In genomic region chr17:34220776-34221390, GRCh38 we compare ENCODE assay signal across 2 cellular contexts.
TF ChIP-seq lines count a peak whose summit lies in the region.

No MANE protein-coding gene starts in this region.

TF ChIP-seq in HepG2, 621 proteins besides CTCF, POLR2A, EP300 and RAD21 (continued from another document):
- TF ChIP-seq ZNF775 (CRISPR knock-in tag; IDR thresholded peaks at IDR 0.05; ENCODE audit: borderline replicate concordance), result no peak
- TF ChIP-seq ZC3H4 (CRISPR knock-in tag; IDR thresholded peaks at IDR 0.05; ENCODE audit: borderline replicate concordance), result no peak
- TF ChIP-seq ZBED4 (CRISPR knock-in tag; IDR thresholded peaks at IDR 0.05; ENCODE audit: borderline replicate concordance), result no peak
- no peak for TF ChIP-seq PRDM4 (CRISPR knock-in tag; IDR thresholded peaks at IDR 0.05; ENCODE audit: borderline replicate concordance)
- no peak for TF ChIP-seq ZNF468 (CRISPR knock-in tag; IDR thresholded peaks at IDR 0.05)
- no peak for TF ChIP-seq HNF1B (CRISPR knock-in tag; IDR thresholded peaks at IDR 0.05)
- no peak for TF ChIP-seq ZNF703 (CRISPR knock-in tag; IDR thresholded peaks at IDR 0.05; ENCODE audit: borderline replicate concordance)
- TF ChIP-seq ZNF263 (CRISPR knock-in tag; IDR thresholded peaks at IDR 0.05), result peak; percentile 47; the same call in 1 of the 2 replicates
- TF ChIP-seq THAP11 (CRISPR knock-in tag; IDR thresholded peaks at IDR 0.05), result no peak
- 0 out of 2 replicates have a peak, but pooled peaks have one; percentile 24 for TF ChIP-seq CEBPB (IDR thresholded peaks at IDR 0.05; ENCODE audit: borderline replicate concordance, low read depth, low read length)
- TF ChIP-seq ZBTB7A (CRISPR knock-in tag; IDR thresholded peaks at IDR 0.05), result no peak
- no peak for TF ChIP-seq ZNF841 (CRISPR knock-in tag; IDR thresholded peaks at IDR 0.05; ENCODE audit: borderline replicate concordance)
- no peak for TF ChIP-seq ZNF230 (CRISPR knock-in tag; IDR thresholded peaks at IDR 0.05)

TF ChIP-seq in GM12891, 5 proteins besides CTCF, POLR2A, EP300 and RAD21 (continued from another document):
- TF ChIP-seq SPI1 (IDR thresholded peaks at IDR 0.05; ENCODE audit: low read depth, low read length), result no peak
- TF ChIP-seq TAF1 (IDR thresholded peaks at IDR 0.05; ENCODE audit: low read depth, low read length), result no peak
- no peak for TF ChIP-seq PAX5 (IDR thresholded peaks at IDR 0.05; ENCODE audit: insufficient read depth, low read length, severe bottlenecking)
- TF ChIP-seq POLR2AphosphoS5 (IDR thresholded peaks at IDR 0.05; ENCODE audit: low read depth, low read length), result no peak
